ENCODE assay signal across 2 cellular contexts in the genomic region with DNA sequence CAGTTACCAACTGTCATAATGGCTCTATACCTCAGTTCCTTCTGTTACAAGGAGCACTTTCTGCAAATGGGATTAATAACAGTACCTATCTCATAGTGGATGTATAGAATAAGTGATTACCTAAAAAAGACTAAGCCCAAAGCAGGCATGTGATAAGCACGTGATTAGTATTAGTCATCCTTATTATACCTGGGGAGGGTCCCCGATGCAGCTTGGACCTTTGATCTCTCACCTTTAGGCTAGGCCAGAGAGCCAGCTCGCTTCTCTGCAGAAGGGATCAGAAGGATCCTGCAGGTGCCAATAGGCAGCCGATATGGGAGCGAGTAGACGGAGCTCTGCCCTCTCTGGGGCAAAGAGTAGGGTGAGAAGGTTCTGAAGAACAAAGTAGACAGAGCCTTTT.
TF ChIP-seq lines count a peak whose summit lies in the region.

No MANE protein-coding gene starts in this region.

TF ChIP-seq in IMR-90, 13 proteins besides CTCF, POLR2A, EP300 and RAD21:
- TF ChIP-seq RFX5 (IDR thresholded peaks at IDR 0.05; ENCODE audit: low read depth, low read length) (no peak), CHD1 (IDR thresholded peaks at IDR 0.05; ENCODE audit: low read depth, low read length) (no peak), NFE2L2 (IDR thresholded peaks at IDR 0.05; ENCODE audit: low read depth, low read length) (no peak), FOS (IDR thresholded peaks at IDR 0.05; ENCODE audit: low read depth, low read length) (no peak), CEBPB (IDR thresholded peaks at IDR 0.05; ENCODE audit: low read depth, low read length) (no peak)
- TF ChIP-seq, protein P1, sequence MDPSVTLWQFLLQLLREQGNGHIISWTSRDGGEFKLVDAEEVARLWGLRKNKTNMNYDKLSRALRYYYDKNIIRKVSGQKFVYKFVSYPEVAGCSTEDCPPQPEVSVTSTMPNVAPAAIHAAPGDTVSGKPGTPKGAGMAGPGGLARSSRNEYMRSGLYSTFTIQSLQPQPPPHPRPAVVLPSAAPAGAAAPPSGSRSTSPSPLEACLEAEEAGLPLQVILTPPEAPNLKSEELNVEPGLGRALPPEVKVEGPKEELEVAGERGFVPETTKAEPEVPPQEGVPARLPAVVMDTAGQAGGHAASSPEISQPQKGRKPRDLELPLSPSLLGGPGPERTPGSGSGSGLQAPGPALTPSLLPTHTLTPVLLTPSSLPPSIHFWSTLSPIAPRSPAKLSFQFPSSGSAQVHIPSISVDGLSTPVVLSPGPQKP (IDR thresholded peaks at IDR 0.05; ENCODE audit: borderline replicate concordance, low read depth, low read length) = no peak
TF ChIP-seq in IMR-90: peak in this region for 0.

TF ChIP-seq in GM12878, 131 proteins besides CTCF, POLR2A, EP300 and RAD21:
- TF ChIP-seq MTA3 (IDR thresholded peaks at IDR 0.05; ENCODE audit: borderline replicate concordance, low read length) = no peak
- TF ChIP-seq BHLHE40 (IDR thresholded peaks at IDR 0.05; ENCODE audit: borderline replicate concordance in 1 of 2, low read depth in 2 of 2, low read length in 1 of 2) = peak in 1 of 2 experiments; percentile 46; a peak in 1 of 4 replicates
- TF ChIP-seq POLR2AphosphoS2 (IDR thresholded peaks at IDR 0.05; ENCODE audit: low read depth, low read length) = no peak
- no peak for TF ChIP-seq PAX8 (IDR thresholded peaks at IDR 0.05)
- no peak for TF ChIP-seq NBN (IDR thresholded peaks at IDR 0.05)
- peak; percentile 65; the same call in 1 of the 2 replicates for TF ChIP-seq RAD51 (IDR thresholded peaks at IDR 0.05)
